In the genomic region with DNA sequence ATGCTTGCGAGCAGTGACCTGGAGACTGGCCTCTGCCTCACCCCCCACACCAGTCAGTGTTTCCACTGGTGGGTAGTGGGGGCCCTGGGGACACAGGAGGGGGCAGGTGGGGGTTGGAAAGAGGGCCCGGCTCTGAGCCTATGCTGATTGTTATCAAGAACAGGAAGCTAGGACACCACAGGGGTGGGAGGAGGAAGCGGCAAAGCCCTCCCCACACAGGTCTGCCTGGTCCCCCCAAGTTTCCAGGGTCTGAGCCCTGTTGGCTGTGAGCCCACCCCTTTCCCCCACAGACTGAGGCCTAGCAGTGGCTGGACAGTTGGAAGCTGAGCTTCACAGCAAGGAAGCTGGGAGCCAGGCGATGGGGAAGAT, we compare ENCODE assay signal across 9 cellular contexts. TPM values are rescaled to one million over a fixed set of nuclear protein-coding genes. Genes with fewer than 3 reads are reported as not detected.
DNase-seq lines count a peak whose midpoint lies in the region; ATAC-seq and TF ChIP-seq lines count a peak whose summit lies in the region.
"Had no signal": no experiment of that assay in that cellular context is flagged by ENCODE, and none has a peak within 500 bp of the region (broad histone marks: within the 10 kb centered on the region; RNA-seq: fewer than 3 reads in every experiment).

No MANE protein-coding gene starts in this region.

- H3K4me1 ChIP-seq in iPS-15b (ENCODE audit: control insufficient read depth, insufficient read depth, low read length) (peaks cover 20% of the 10 kb centered on the region), upper lobe of right lung (peaks cover 8% of the 10 kb centered on the region), heart left ventricle (peaks cover 0 to 74% (median 0%) of the 10 kb centered on the region in 12 donors)

- peak; percentile 7 for ATAC-seq in upper lobe of right lung
- ATAC-seq in heart left ventricle = no peak

- no peaks in the 10 kb centered on the region for H3K36me3 ChIP-seq in iPS-15b (ENCODE audit: control insufficient read depth, insufficient read depth, low read length)
- no peaks in the 10 kb centered on the region for H3K36me3 ChIP-seq in upper lobe of right lung
- H3K36me3 ChIP-seq in heart left ventricle = no peaks in the 10 kb centered on the region

- H3K27me3 ChIP-seq in iPS-15b (ENCODE audit: control insufficient read depth, insufficient read depth, low read length) = no peaks in the 10 kb centered on the region
- no peaks in the 10 kb centered on the region for H3K27me3 ChIP-seq in upper lobe of right lung
- H3K27me3 ChIP-seq in heart left ventricle = no peaks in the 10 kb centered on the region

- DNase-seq in stimulated activated CD4-positive, alpha-beta T cell treated with anti-CD3 and anti-CD28 coated beads, Interleukin-12 subunit alpha, Interleukin-12 subunit beta, amount 100 ng/mL, for 48 hours (ENCODE audit: low read depth in 2 of 3, low spot score in 1 of 3) = peak in 2 of 3 donors; percentile 40 to 48
- no peak for DNase-seq in stimulated activated CD4-positive, alpha-beta T cell treated with anti-CD3 and anti-CD28 coated beads, Interleukin-12 subunit alpha, Interleukin-12 subunit beta, amount 100 ng/mL, for 4 hours
- peak; percentile 43 to 67 for DNase-seq in activated CD4-positive, alpha-beta T cell treated with anti-CD3 and anti-CD28 coated beads for 4 hours
- DNase-seq in upper lobe of right lung (peak; percentile 58), DMS153 treated with DMSO at 0.1 percent for 48 hours (lab: John Stamatoyannopoulos, UW; ENCODE audit: unreplicated experiment) (no peak), cortex of kidney (lab: John Stamatoyannopoulos, UW) (no peak), heart left ventricle (no peak)
- DNase-seq: NCI-H69 had no signal

- TF ChIP-seq POLR2A in heart left ventricle (IDR thresholded peaks at IDR 0.05) = no peak

- WGBS in heart left ventricle, 4 donors = 71 to 87% (median 75%) methylated on average over 3 to 4 of the region's 4 CpGs

- H3K4me3 ChIP-seq in iPS-15b (ENCODE audit: low read depth, low read length) = no peak overlapping the region
- H3K4me3 ChIP-seq in upper lobe of right lung = no peak overlapping the region
- peak overlapping the region in 1 of 12 donors; percentile 61 for H3K4me3 ChIP-seq in heart left ventricle

- H3K27ac ChIP-seq in upper lobe of right lung = peak overlapping the region; percentile 58
- H3K27ac ChIP-seq in heart left ventricle = peak overlapping the region in 1 of 12 donors; percentile 87

- TF ChIP-seq CTCF in upper lobe of right lung (IDR thresholded peaks at IDR 0.05) (no peak), heart left ventricle (IDR thresholded peaks at IDR 0.05) (no peak)

- H3K9ac ChIP-seq in iPS-15b (ENCODE audit: low read depth, low read length) = peak overlapping the region; percentile 18

- H3K9me3 ChIP-seq in iPS-15b (ENCODE audit: control insufficient read depth, insufficient read depth, low read length) (no peaks in the 10 kb centered on the region), upper lobe of right lung (no peaks in the 10 kb centered on the region), heart left ventricle (no peaks in the 10 kb centered on the region)

- intact Hi-C loops in upper lobe of right lung (cut with DNase I) (no loop called here), heart left ventricle (cut with DNase I) (no loop called here)

RNA-seq across cellular contexts. Expression of gene PTPN7, which starts 1.6 kb away (rescaled TPM):
- total RNA-seq in upper lobe of right lung (7.3 TPM), heart left ventricle (10 to 100 TPM in 1 of 9 donors, 1 to 10 TPM in 3, under 1 TPM in 4, not detected in 1; 0.30 to 10.3 (median 0.86) TPM)
- polyA plus RNA-seq in heart left ventricle = under 1 TPM; 0.19 to 0.36 TPM

RNA-seq across cellular contexts. Expression of gene ARL8A, which starts 17.5 kb away (rescaled TPM):
- total RNA-seq in upper lobe of right lung = 106 TPM
- total RNA-seq in heart left ventricle = 10 to 100 TPM; 33.0 to 86.4 (median 75.6) TPM
- polyA plus RNA-seq in heart left ventricle = 10 to 100 TPM; 22.6 to 35.5 TPM

RNA-seq across cellular contexts. Expression of gene LGR6, which starts 31.6 kb away (rescaled TPM):
- total RNA-seq in upper lobe of right lung (1.8 TPM), heart left ventricle (1 to 10 TPM in 6 of 9 donors, under 1 TPM in 3; 0.29 to 3.5 (median 1.8) TPM)
- polyA plus RNA-seq in heart left ventricle = 1 to 10 TPM; 1.3 to 1.7 TPM

RNA-seq across cellular contexts. Expression of gene GPR37L1, which starts 39.3 kb away (rescaled TPM):
- total RNA-seq in upper lobe of right lung (0.06 TPM), heart left ventricle (under 1 TPM in 1 of 9 donors, not detected in 8; 0.05 TPM)
- polyA plus RNA-seq in heart left ventricle = under 1 TPM; 0.03 to 0.04 TPM

Comparison
In these comparisons a context has a peak if more than half of its experiments do, and no peak if none do; other contexts are left out.
1. DNase-seq: peak in stimulated activated CD4-positive, alpha-beta T cell treated with anti-CD3 and anti-CD28 coated beads, Interleukin-12 subunit alpha, Interleukin-12 subunit beta, amount 100 ng/mL, for 48 hours (2 of 3), activated CD4-positive, alpha-beta T cell treated with anti-CD3 and anti-CD28 coated beads for 4 hours (2 of 2) and upper lobe of right lung (single experiment); none in stimulated activated CD4-positive, alpha-beta T cell treated with anti-CD3 and anti-CD28 coated beads, Interleukin-12 subunit alpha, Interleukin-12 subunit beta, amount 100 ng/mL, for 4 hours (single experiment), DMS153 treated with DMSO at 0.1 percent for 48 hours (single experiment), cortex of kidney (single experiment) and heart left ventricle (0 of 5).